21 cellular contexts compared by ENCODE assay signal in genomic region chr2:159003555-159003954, GRCh38. TPM values are rescaled to one million over a fixed set of nuclear protein-coding genes. Genes with fewer than 3 reads are reported as not detected.
DNase-seq lines count a peak whose midpoint lies in the region; ATAC-seq and TF ChIP-seq lines count a peak whose summit lies in the region.
"Had no signal": no experiment of that assay in that cellular context is flagged by ENCODE, and none has a peak within 500 bp of the region (broad histone marks: within the 10 kb centered on the region; RNA-seq: fewer than 3 reads in every experiment).

No MANE protein-coding gene starts in this region.

- H3K4me1 Mint-ChIP-seq in HFFc6 (ENCODE audit: low read depth) (no peaks in the 10 kb centered on the region), neural crest cell (no peaks in the 10 kb centered on the region)
- H3K4me1 Mint-ChIP-seq: CD4-positive, CD25-positive, alpha-beta regulatory T cell had no signal

- TF ChIP-seq POLR2A in uterus (IDR thresholded peaks at IDR 0.05) = no peak

- H3K9ac ChIP-seq in mesenchymal stem cell (ENCODE audit: low read length) = no peak overlapping the region

- TF ChIP-seq CTCF in HFFc6 (IDR thresholded peaks at IDR 0.05) (no peak), neural crest cell (conservative IDR thresholded peaks at IDR 0.05) (no peak), uterus (IDR thresholded peaks at IDR 0.05) (no peak)

- H3K14ac ChIP-seq in mesenchymal stem cell (ENCODE audit: low read length in 2 of 2) = no peak overlapping the region

- H2AFZ ChIP-seq in mesenchymal stem cell (ENCODE audit: low read depth, low read length) = no peak overlapping the region

- H4K91ac ChIP-seq in mesenchymal stem cell (ENCODE audit: low read length) = no peak overlapping the region

- H3K4ac ChIP-seq in mesenchymal stem cell (ENCODE audit: low read depth in 1 of 2, low read length in 2 of 2) = no peak overlapping the region

- no peak overlapping the region for H3K23ac ChIP-seq in mesenchymal stem cell (ENCODE audit: low read length in 2 of 2)

- DNase-seq in AG08396 (ENCODE audit: low spot score) (peak; percentile 62), HFFc6 (no peak), neural crest cell (ENCODE audit: low read depth, low spot score) (no peak), NCI-H1417 treated with DMSO at 0.1 percent for 48 hours (lab: John Stamatoyannopoulos, UW) (no peak), uterus (no peak), mesenchymal stem cell (no peak), inferior parietal cortex (ENCODE audit: extremely low spot score) (no peak)
- DNase-seq: CD4-positive, CD25-positive, alpha-beta regulatory T cell; DMS153; GOT3; HCEC 1CT; NCI-H1105; NCI-H2029 treated with DMSO at 0.1 percent for 48 hours; NCI-H226; NCI-H510A treated with DMSO at 0.1 percent for 48 hours; NCI-H774; NK-92 treated with Interleukin-12 subunit alpha and Interleukin-12 subunit beta, amount 100 ng/mL, for 24 hours; SJCRH30 had no signal

- H3K18ac ChIP-seq in mesenchymal stem cell (ENCODE audit: low read depth in 1 of 2, low read length in 2 of 2) = no peak overlapping the region

- H4K8ac ChIP-seq in mesenchymal stem cell (ENCODE audit: low read length) = no peak overlapping the region

- H3K27ac Mint-ChIP-seq in HFFc6 (peak overlapping the region; percentile 19), neural crest cell (ENCODE audit: unreplicated experiment) (peak overlapping the region; percentile 27)
- H3K27ac Mint-ChIP-seq: CD4-positive, CD25-positive, alpha-beta regulatory T cell had no signal

- H2BK120ac ChIP-seq in mesenchymal stem cell (ENCODE audit: low read depth, low read length) = no peak overlapping the region

- H3K27ac ChIP-seq in uterus (no peak overlapping the region), mesenchymal stem cell (ENCODE audit: low read length, poor library complexity, severe bottlenecking) (no peak overlapping the region)
- H3K27ac ChIP-seq: A549, SJCRH30 had no signal

- no peak overlapping the region for H2BK5ac ChIP-seq in mesenchymal stem cell (ENCODE audit: low read depth, low read length, poor library complexity, severe bottlenecking)

- no peak overlapping the region for H3K4me2 ChIP-seq in mesenchymal stem cell (ENCODE audit: low read length, poor library complexity, severe bottlenecking)
- H3K4me2 ChIP-seq: A549 had no signal

- no peaks in the 10 kb centered on the region for H3K4me1 ChIP-seq in uterus
- H3K4me1 ChIP-seq in mesenchymal stem cell (ENCODE audit: control insufficient read depth, insufficient read depth, low read depth, low read length) = peaks cover 14% of the 10 kb centered on the region

- intact Hi-C loops in uterus (cut with DNase I; ENCODE audit: low total_unique reads) = no loop called here

- H3K9me3 ChIP-seq in uterus (no peaks in the 10 kb centered on the region), mesenchymal stem cell (ENCODE audit: control insufficient read depth, low read length) (no peaks in the 10 kb centered on the region)
- H3K9me3 ChIP-seq: A549, SJCRH30 had no signal

- WGBS in mesenchymal stem cell = 96% methylated on average over 13 of the region's 13 CpGs

- peaks cover 17% of the 10 kb centered on the region for H3K36me3 Mint-ChIP-seq in HFFc6 (ENCODE audit: low read depth)
- peaks cover 16% of the 10 kb centered on the region for H3K36me3 Mint-ChIP-seq in neural crest cell (ENCODE audit: low read depth)
- H3K36me3 Mint-ChIP-seq: CD4-positive, CD25-positive, alpha-beta regulatory T cell had no signal

- H3K4me3 ChIP-seq in uterus (no peak overlapping the region), mesenchymal stem cell (ENCODE audit: insufficient read depth in 1 of 2, low read depth in 1 of 2, low read length in 2 of 2) (no peak overlapping the region)
- H3K4me3 ChIP-seq: A549, SJCRH30 had no signal

- no peak overlapping the region for H2AK5ac ChIP-seq in mesenchymal stem cell (ENCODE audit: low read length, severe bottlenecking)

- H2BK15ac ChIP-seq in mesenchymal stem cell (ENCODE audit: low read depth, poor library complexity, severe bottlenecking) = no peak overlapping the region

- H3K4me3 Mint-ChIP-seq in HFFc6 = no peak overlapping the region
- no peak overlapping the region for H3K4me3 Mint-ChIP-seq in neural crest cell
- H3K4me3 Mint-ChIP-seq: CD4-positive, CD25-positive, alpha-beta regulatory T cell had no signal

- H3K79me1 ChIP-seq in mesenchymal stem cell (replicated peaks; ENCODE audit: low read length, poor library complexity, severe bottlenecking) = peaks cover 42% of the 10 kb centered on the region

- H3K9me3 Mint-ChIP-seq in HFFc6 (no peaks in the 10 kb centered on the region), neural crest cell (peaks cover 6% of the 10 kb centered on the region)

- H3K36me3 ChIP-seq in uterus (no peaks in the 10 kb centered on the region), mesenchymal stem cell (ENCODE audit: control insufficient read depth in 1 of 2, insufficient read depth in 2 of 2, low read depth in 1 of 2, low read length in 2 of 2) (peaks cover 2 to 19% of the 10 kb centered on the region in 2 experiments)

- no peak overlapping the region for H2BK12ac ChIP-seq in mesenchymal stem cell (ENCODE audit: low read length in 2 of 2)

- ATAC-seq in SK-N-SH treated with all-trans-retinoic acid at 6 μM for 48 hours = peak; percentile 75
- ATAC-seq: A549, Panc1 had no signal

- H3K27me3 Mint-ChIP-seq in HFFc6 (ENCODE audit: insufficient read depth) (peaks cover 1% of the 10 kb centered on the region; the same call in 1 of the 2 replicates), neural crest cell (ENCODE audit: low read depth) (no peaks in the 10 kb centered on the region)

- H3K27me3 ChIP-seq in uterus (no peaks in the 10 kb centered on the region), mesenchymal stem cell (ENCODE audit: control insufficient read depth in 1 of 2, insufficient read depth in 1 of 2, low read length in 2 of 2) (no peaks in the 10 kb centered on the region)
- H3K27me3 ChIP-seq: SJCRH30 had no signal

TF ChIP-seq in SK-N-SH treated with all-trans-retinoic acid at 6 μM for 48 hours, 23 proteins besides CTCF, POLR2A, EP300 and RAD21 (continues in another document):
- TF ChIP-seq, protein P1, sequence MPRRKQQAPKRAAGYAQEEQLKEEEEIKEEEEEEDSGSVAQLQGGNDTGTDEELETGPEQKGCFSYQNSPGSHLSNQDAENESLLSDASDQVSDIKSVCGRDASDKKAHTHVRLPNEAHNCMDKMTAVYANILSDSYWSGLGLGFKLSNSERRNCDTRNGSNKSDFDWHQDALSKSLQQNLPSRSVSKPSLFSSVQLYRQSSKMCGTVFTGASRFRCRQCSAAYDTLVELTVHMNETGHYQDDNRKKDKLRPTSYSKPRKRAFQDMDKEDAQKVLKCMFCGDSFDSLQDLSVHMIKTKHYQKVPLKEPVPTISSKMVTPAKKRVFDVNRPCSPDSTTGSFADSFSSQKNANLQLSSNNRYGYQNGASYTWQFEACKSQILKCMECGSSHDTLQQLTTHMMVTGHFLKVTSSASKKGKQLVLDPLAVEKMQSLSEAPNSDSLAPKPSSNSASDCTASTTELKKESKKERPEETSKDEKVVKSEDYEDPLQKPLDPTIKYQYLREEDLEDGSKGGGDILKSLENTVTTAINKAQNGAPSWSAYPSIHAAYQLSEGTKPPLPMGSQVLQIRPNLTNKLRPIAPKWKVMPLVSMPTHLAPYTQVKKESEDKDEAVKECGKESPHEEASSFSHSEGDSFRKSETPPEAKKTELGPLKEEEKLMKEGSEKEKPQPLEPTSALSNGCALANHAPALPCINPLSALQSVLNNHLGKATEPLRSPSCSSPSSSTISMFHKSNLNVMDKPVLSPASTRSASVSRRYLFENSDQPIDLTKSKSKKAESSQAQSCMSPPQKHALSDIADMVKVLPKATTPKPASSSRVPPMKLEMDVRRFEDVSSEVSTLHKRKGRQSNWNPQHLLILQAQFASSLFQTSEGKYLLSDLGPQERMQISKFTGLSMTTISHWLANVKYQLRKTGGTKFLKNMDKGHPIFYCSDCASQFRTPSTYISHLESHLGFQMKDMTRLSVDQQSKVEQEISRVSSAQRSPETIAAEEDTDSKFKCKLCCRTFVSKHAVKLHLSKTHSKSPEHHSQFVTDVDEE (CRISPR knock-in tag; IDR thresholded peaks at IDR 0.05) = no peak
- TF ChIP-seq ZFP3 (CRISPR knock-in tag; IDR thresholded peaks at IDR 0.05) = no peak
- no peak for TF ChIP-seq ZFP30 (CRISPR knock-in tag; IDR thresholded peaks at IDR 0.05)
- TF ChIP-seq, protein P2, sequence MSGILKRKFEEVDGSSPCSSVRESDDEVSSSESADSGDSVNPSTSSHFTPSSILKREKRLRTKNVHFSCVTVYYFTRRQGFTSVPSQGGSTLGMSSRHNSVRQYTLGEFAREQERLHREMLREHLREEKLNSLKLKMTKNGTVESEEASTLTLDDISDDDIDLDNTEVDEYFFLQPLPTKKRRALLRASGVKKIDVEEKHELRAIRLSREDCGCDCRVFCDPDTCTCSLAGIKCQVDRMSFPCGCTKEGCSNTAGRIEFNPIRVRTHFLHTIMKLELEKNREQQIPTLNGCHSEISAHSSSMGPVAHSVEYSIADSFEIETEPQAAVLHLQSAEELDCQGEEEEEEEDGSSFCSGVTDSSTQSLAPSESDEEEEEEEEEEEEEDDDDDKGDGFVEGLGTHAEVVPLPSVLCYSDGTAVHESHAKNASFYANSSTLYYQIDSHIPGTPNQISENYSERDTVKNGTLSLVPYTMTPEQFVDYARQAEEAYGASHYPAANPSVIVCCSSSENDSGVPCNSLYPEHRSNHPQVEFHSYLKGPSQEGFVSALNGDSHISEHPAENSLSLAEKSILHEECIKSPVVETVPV (CRISPR knock-in tag; IDR thresholded peaks at IDR 0.05) = no peak
- TF ChIP-seq GLIS3 (CRISPR knock-in tag; IDR thresholded peaks at IDR 0.05) = no peak
- TF ChIP-seq ZNF565 (CRISPR knock-in tag; conservative IDR thresholded peaks at IDR 0.05; ENCODE audit: low read depth) = no peak
- TF ChIP-seq RARB (CRISPR knock-in tag; IDR thresholded peaks at IDR 0.05) = no peak
- TF ChIP-seq OSR1 (CRISPR knock-in tag; IDR thresholded peaks at IDR 0.05) = no peak
- TF ChIP-seq, protein P3, sequence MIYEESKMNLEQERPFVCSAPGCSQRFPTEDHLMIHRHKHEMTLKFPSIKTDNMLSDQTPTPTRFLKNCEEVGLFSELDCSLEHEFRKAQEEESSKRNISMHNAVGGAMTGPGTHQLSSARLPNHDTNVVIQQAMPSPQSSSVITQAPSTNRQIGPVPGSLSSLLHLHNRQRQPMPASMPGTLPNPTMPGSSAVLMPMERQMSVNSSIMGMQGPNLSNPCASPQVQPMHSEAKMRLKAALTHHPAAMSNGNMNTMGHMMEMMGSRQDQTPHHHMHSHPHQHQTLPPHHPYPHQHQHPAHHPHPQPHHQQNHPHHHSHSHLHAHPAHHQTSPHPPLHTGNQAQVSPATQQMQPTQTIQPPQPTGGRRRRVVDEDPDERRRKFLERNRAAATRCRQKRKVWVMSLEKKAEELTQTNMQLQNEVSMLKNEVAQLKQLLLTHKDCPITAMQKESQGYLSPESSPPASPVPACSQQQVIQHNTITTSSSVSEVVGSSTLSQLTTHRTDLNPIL (CRISPR knock-in tag; IDR thresholded peaks at IDR 0.05; ENCODE audit: low read depth) = no peak
- no peak for TF ChIP-seq CSDC2 (CRISPR knock-in tag; IDR thresholded peaks at IDR 0.05)
- TF ChIP-seq SNAI2 (CRISPR knock-in tag; IDR thresholded peaks at IDR 0.05) = no peak

RNA-seq across cellular contexts. Expression of gene TANC1, which starts 35.1 kb away (rescaled TPM):
- total RNA-seq in HFFc6 (2021; fragmentation: NEBNext Ultra II Directional; extraction: Animal tissue kit (Norgen Biotek cat#: 25700)) = 10 to 100 TPM; 22.4 to 27.7 (median 23.1) TPM
- total RNA-seq in neural crest cell = 13.2 and 14.1 TPM in 2 replicates
- 10 to 100 TPM; 34.7 to 92.7 (median 67.4) TPM for total RNA-seq in uterus
- polyA plus RNA-seq in mesenchymal stem cell (2013, experiment 1 of 2) = 28.5 TPM
- polyA plus RNA-seq in mesenchymal stem cell (2013, experiment 2 of 2) = 26.8 TPM
